Comparison of ENCODE assay signal across 8 cellular contexts in genomic region chr5:134438641-134439621, GRCh38. TPM values are rescaled to one million over a fixed set of nuclear protein-coding genes. Genes with fewer than 3 reads are reported as not detected.
DNase-seq lines count a peak whose midpoint lies in the region; ATAC-seq and TF ChIP-seq lines count a peak whose summit lies in the region.

No MANE protein-coding gene starts in this region.

- TF ChIP-seq CTCF in A673 (conservative IDR thresholded peaks at IDR 0.05; ENCODE audit: low read depth, low read length) = no peak
- no peak for TF ChIP-seq CTCF in cardiac fibroblast (IDR thresholded peaks at IDR 0.05; ENCODE audit: low read depth, low read length)
- peak in 2 of 4 donors; percentile 13 to 16 for TF ChIP-seq CTCF in right lobe of liver (IDR thresholded peaks at IDR 0.05)
- TF ChIP-seq CTCF in GM13976 (IDR thresholded peaks at IDR 0.05; ENCODE audit: borderline replicate concordance, control extremely low read depth, extremely low read depth, insufficient read depth, missing control alignments) = no peak

- H3K27ac ChIP-seq in A673 (ENCODE audit: low read depth, low read length, poor library complexity, severe bottlenecking) = no peak overlapping the region
- peak overlapping the region; percentile 38 to 83 (median 54) for H3K27ac ChIP-seq in right lobe of liver

- ATAC-seq in right lobe of liver = peak; percentile 84 to 92 (median 91)
- no peak for ATAC-seq in HG02571 (IDR thresholded peaks at IDR 0.05; ENCODE audit: unreplicated experiment)

- intact Hi-C loops in A673 (cut with micrococcal nuclease; ENCODE audit: unreplicated experiment) (no loop called here), right lobe of liver (cut with DNase I) (no loop called here)

- BruUV-seq in A673 (replicated peaks; lab: Mats Ljungman, UMichigan) = no TSS peak

- in situ Hi-C loops in GM13976 (cut with MboI; ENCODE audit: low sequenced_read_pairs, unreplicated experiment) = no loop called here

- DNase-seq in A673 (ENCODE audit: low spot score) (peak; percentile 22), MG63 (peak; percentile 96), cardiac fibroblast (ENCODE audit: low read depth in 2 of 2) (peak; percentile 97 to 99), right lobe of liver (peak; percentile 88 to 97 (median 95)), ureter (ENCODE audit: low spot score) (peak; percentile 88), KG1 (lab: John Stamatoyannopoulos, UW) (no peak), GM13976 (ENCODE audit: low spot score) (no peak)

- 23% methylated on average over 7 of the region's 15 CpGs for WGBS in right lobe of liver (ENCODE audit: insufficient coverage, low coverage, low lambda C conversion rate, missing lambda C conversion rate)

- CTCF ChIA-PET in A673 (lab: Charles Lee) = no interaction called here

- no peak for TF ChIP-seq POLR2A in right lobe of liver (IDR thresholded peaks at IDR 0.05)

- H3K4me1 ChIP-seq in A673 (ENCODE audit: insufficient read depth, low read length, poor library complexity, severe bottlenecking) (no peaks in the 10 kb centered on the region), right lobe of liver (peaks cover 0 to 40% (median 18%) of the 10 kb centered on the region in 4 donors)

- no peaks in the 10 kb centered on the region for H3K27me3 ChIP-seq in A673 (replicated peaks; ENCODE audit: insufficient read depth, low read depth, low read length, poor library complexity)
- no peaks in the 10 kb centered on the region for H3K27me3 ChIP-seq in MG63
- H3K27me3 ChIP-seq in right lobe of liver = no peaks in the 10 kb centered on the region

- H3K9me3 ChIP-seq in A673 (ENCODE audit: low read depth, low read length, poor library complexity, severe bottlenecking) = no peaks in the 10 kb centered on the region
- H3K9me3 ChIP-seq in MG63 = 0 out of 2 replicates have a peak, but pooled peaks cover 5% of the 10 kb centered on the region
- H3K9me3 ChIP-seq in right lobe of liver = no peaks in the 10 kb centered on the region

- H3K36me3 ChIP-seq in A673 (ENCODE audit: insufficient read depth, low read length, poor library complexity, severe bottlenecking) (no peaks in the 10 kb centered on the region), MG63 (no peaks in the 10 kb centered on the region), right lobe of liver (no peaks in the 10 kb centered on the region)

- POLR2A ChIA-PET in A673 (lab: Charles Lee; ENCODE audit: low non-redundant PET) = no interaction called here

- no peak overlapping the region for H3K4me3 ChIP-seq in A673 (ENCODE audit: low read depth, low read length, poor library complexity, severe bottlenecking)
- no peak overlapping the region for H3K4me3 ChIP-seq in MG63
- H3K4me3 ChIP-seq in cardiac fibroblast (replicated peaks in 1 of 2; ENCODE audit: low read depth in 2 of 2, low read length in 2 of 2) = no peak overlapping the region
- no peak overlapping the region for H3K4me3 ChIP-seq in right lobe of liver

RNA-seq across cellular contexts. Expression of gene CDKN2AIPNL, which starts 27.2 kb away (rescaled TPM):
- total RNA-seq in A673 (2021) = 59.2 and 60.5 TPM in 2 replicates
- 116 and 161 TPM in 2 replicates for total RNA-seq in MG63 (2014; rRNA removed; shearing (Covaris generic); ENCODE audit: low replicate concordance)
- total RNA-seq in right lobe of liver = 10 to 100 TPM in 2 of 6 experiments, 1 to 10 TPM in 4; 5.1 to 10.8 (median 7.8) TPM
- 23.5 TPM for total RNA-seq in ureter

Comparison
In these comparisons a context has a peak if more than half of its experiments do, and no peak if none do; other contexts are left out.
1. DNase-seq: peak in A673 (single experiment), MG63 (single experiment), cardiac fibroblast (2 of 2), right lobe of liver (3 of 3) and ureter (single experiment); none in KG1 (single experiment) and GM13976 (single experiment).